In the genomic region with DNA sequence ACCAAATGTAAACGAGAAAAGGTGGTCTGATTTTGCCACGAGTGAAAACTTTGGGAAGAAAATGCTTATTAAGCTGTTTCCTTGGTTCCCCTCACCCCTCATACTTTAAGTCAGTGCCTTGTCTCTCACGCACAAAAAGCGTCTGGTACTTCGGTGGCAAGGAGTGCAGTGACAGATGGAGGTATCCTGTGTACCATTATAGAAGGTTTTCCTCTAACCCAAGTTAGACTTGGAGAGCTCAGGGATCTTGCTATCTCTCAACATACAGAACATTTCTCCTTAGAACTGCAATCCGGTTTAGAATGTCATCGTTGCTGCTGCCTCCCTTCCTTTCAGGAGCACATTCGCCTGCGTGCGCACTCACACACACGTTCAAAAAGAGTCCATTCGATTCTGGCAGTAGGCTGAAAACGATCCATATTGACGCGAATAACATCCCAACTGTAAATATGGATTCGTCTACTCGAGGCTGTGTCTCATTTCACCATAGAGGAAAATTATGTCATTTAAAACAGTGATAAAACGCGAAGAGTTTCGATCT, we compare ENCODE assay signal across 1 cellular context.
A peak's percentile ranks its signal among the peaks of the same experiment; 100 is the strongest.
TF ChIP-seq lines count a peak whose summit lies in the region.

No MANE protein-coding gene starts in this region.

TF ChIP-seq in HepG2, 621 proteins besides CTCF, POLR2A, EP300 and RAD21 (continued from another document and continues in another):
- TF ChIP-seq, protein P1, sequence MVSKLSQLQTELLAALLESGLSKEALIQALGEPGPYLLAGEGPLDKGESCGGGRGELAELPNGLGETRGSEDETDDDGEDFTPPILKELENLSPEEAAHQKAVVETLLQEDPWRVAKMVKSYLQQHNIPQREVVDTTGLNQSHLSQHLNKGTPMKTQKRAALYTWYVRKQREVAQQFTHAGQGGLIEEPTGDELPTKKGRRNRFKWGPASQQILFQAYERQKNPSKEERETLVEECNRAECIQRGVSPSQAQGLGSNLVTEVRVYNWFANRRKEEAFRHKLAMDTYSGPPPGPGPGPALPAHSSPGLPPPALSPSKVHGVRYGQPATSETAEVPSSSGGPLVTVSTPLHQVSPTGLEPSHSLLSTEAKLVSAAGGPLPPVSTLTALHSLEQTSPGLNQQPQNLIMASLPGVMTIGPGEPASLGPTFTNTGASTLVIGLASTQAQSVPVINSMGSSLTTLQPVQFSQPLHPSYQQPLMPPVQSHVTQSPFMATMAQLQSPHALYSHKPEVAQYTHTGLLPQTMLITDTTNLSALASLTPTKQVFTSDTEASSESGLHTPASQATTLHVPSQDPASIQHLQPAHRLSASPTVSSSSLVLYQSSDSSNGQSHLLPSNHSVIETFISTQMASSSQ (IDR thresholded peaks at IDR 0.05; ENCODE audit: low read depth): no peak
- TF ChIP-seq, protein P1 (CRISPR knock-in tag; IDR thresholded peaks at IDR 0.05; ENCODE audit: borderline replicate concordance): no peak
- TF ChIP-seq ZNF292 (CRISPR knock-in tag; IDR thresholded peaks at IDR 0.05; ENCODE audit: borderline replicate concordance, low read depth): no peak
- TF ChIP-seq, protein P2, sequence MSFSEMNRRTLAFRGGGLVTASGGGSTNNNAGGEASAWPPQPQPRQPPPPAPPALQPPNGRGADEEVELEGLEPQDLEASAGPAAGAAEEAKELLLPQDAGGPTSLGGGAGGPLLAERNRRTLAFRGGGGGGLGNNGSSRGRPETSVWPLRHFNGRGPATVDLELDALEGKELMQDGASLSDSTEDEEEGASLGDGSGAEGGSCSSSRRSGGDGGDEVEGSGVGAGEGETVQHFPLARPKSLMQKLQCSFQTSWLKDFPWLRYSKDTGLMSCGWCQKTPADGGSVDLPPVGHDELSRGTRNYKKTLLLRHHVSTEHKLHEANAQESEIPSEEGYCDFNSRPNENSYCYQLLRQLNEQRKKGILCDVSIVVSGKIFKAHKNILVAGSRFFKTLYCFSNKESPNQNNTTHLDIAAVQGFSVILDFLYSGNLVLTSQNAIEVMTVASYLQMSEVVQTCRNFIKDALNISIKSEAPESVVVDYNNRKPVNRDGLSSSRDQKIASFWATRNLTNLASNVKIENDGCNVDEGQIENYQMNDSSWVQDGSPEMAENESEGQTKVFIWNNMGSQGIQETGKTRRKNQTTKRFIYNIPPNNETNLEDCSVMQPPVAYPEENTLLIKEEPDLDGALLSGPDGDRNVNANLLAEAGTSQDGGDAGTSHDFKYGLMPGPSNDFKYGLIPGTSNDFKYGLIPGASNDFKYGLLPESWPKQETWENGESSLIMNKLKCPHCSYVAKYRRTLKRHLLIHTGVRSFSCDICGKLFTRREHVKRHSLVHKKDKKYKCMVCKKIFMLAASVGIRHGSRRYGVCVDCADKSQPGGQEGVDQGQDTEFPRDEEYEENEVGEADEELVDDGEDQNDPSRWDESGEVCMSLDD (CRISPR knock-in tag; IDR thresholded peaks at IDR 0.05; ENCODE audit: borderline replicate concordance): no peak
- TF ChIP-seq, protein P3, sequence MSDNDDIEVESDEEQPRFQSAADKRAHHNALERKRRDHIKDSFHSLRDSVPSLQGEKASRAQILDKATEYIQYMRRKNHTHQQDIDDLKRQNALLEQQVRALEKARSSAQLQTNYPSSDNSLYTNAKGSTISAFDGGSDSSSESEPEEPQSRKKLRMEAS (IDR thresholded peaks at IDR 0.05): peak; percentile 41; the same call in 1 of the 2 replicates
- no peak for TF ChIP-seq CBX5 (CRISPR knock-in tag; IDR thresholded peaks at IDR 0.05; ENCODE audit: borderline replicate concordance)
- no peak for TF ChIP-seq ZNF724P (CRISPR knock-in tag; IDR thresholded peaks at IDR 0.05; ENCODE audit: borderline replicate concordance)
- TF ChIP-seq RORA (CRISPR knock-in tag; IDR thresholded peaks at IDR 0.05): no peak
- TF ChIP-seq, protein P4, sequence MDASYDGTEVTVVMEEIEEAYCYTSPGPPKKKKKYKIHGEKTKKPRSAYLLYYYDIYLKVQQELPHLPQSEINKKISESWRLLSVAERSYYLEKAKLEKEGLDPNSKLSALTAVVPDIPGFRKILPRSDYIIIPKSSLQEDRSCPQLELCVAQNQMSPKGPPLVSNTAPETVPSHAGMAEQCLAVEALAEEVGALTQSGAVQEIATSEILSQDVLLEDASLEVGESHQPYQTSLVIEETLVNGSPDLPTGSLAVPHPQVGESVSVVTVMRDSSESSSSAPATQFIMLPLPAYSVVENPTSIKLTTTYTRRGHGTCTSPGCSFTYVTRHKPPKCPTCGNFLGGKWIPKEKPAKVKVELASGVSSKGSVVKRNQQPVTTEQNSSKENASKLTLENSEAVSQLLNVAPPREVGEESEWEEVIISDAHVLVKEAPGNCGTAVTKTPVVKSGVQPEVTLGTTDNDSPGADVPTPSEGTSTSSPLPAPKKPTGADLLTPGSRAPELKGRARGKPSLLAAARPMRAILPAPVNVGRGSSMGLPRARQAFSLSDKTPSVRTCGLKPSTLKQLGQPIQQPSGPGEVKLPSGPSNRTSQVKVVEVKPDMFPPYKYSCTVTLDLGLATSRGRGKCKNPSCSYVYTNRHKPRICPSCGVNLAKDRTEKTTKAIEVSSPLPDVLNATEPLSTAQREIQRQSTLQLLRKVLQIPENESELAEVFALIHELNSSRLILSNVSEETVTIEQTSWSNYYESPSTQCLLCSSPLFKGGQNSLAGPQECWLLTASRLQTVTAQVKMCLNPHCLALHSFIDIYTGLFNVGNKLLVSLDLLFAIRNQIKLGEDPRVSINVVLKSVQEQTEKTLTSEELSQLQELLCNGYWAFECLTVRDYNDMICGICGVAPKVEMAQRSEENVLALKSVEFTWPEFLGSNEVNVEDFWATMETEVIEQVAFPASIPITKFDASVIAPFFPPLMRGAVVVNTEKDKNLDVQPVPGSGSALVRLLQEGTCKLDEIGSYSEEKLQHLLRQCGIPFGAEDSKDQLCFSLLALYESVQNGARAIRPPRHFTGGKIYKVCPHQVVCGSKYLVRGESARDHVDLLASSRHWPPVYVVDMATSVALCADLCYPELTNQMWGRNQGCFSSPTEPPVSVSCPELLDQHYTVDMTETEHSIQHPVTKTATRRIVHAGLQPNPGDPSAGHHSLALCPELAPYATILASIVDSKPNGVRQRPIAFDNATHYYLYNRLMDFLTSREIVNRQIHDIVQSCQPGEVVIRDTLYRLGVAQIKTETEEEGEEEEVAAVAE (CRISPR knock-in tag; IDR thresholded peaks at IDR 0.05; ENCODE audit: borderline replicate concordance): no peak
- TF ChIP-seq GATAD2A (CRISPR knock-in tag; IDR thresholded peaks at IDR 0.05): no peak
- TF ChIP-seq, protein P5, sequence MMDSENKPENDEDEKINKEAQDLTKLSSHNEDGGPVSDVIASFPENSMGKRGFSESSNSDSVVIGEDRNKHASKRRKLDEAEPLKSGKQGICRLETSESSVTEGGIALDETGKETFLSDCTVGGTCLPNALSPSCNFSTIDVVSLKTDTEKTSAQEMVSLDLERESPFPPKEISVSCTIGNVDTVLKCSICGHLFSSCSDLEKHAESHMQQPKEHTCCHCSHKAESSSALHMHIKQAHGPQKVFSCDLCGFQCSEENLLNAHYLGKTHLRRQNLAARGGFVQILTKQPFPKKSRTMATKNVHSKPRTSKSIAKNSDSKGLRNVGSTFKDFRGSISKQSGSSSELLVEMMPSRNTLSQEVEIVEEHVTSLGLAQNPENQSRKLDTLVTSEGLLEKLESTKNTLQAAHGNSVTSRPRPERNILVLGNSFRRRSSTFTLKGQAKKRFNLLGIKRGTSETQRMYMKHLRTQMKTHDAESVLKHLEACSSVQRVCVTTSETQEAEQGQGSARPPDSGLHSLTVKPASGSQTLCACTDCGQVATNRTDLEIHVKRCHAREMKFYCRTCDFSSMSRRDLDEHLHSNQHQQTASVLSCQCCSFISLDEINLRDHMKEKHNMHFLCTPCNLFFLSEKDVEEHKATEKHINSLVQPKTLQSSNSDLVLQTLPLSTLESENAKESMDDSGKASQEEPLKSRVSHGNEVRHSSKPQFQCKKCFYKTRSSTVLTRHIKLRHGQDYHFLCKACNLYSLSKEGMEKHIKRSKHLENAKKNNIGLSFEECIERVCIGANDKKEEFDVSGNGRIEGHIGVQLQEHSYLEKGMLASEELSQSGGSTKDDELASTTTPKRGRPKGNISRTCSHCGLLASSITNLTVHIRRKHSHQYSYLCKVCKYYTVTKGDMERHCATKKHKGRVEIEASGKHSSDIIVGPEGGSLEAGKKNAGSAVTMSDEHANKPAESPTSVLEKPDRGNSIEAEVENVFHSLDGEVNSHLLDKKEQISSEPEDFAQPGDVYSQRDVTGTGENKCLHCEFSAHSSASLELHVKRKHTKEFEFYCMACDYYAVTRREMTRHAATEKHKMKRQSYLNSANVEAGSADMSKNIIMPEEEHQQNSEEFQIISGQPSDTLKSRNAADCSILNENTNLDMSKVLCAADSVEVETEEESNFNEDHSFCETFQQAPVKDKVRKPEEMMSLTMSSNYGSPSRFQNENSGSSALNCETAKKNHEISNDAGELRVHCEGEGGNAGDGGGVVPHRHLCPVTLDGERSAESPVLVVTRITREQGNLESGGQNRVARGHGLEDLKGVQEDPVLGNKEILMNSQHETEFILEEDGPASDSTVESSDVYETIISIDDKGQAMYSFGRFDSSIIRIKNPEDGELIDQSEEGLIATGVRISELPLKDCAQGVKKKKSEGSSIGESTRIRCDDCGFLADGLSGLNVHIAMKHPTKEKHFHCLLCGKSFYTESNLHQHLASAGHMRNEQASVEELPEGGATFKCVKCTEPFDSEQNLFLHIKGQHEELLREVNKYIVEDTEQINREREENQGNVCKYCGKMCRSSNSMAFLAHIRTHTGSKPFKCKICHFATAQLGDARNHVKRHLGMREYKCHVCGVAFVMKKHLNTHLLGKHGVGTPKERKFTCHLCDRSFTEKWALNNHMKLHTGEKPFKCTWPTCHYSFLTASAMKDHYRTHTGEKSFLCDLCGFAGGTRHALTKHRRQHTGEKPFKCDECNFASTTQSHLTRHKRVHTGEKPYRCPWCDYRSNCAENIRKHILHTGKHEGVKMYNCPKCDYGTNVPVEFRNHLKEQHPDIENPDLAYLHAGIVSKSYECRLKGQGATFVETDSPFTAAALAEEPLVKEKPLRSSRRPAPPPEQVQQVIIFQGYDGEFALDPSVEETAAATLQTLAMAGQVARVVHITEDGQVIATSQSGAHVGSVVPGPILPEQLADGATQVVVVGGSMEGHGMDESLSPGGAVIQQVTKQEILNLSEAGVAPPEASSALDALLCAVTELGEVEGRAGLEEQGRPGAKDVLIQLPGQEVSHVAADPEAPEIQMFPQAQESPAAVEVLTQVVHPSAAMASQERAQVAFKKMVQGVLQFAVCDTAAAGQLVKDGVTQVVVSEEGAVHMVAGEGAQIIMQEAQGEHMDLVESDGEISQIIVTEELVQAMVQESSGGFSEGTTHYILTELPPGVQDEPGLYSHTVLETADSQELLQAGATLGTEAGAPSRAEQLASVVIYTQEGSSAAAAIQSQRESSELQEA (CRISPR knock-in tag; IDR thresholded peaks at IDR 0.05; ENCODE audit: not compliant biosample characterization): no peak
- no peak for TF ChIP-seq SALL2 (CRISPR knock-in tag; IDR thresholded peaks at IDR 0.05)
- no peak for TF ChIP-seq ZNF501 (CRISPR knock-in tag; IDR thresholded peaks at IDR 0.05)
- no peak for TF ChIP-seq ZNF605 (CRISPR knock-in tag; IDR thresholded peaks at IDR 0.05)
- TF ChIP-seq, protein P6, sequence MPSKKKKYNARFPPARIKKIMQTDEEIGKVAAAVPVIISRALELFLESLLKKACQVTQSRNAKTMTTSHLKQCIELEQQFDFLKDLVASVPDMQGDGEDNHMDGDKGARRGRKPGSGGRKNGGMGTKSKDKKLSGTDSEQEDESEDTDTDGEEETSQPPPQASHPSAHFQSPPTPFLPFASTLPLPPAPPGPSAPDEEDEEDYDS (CRISPR knock-in tag; IDR thresholded peaks at IDR 0.05): 0 out of 2 replicates have a peak, but pooled peaks have one; percentile 13
- TF ChIP-seq TP53 (CRISPR knock-in tag; conservative IDR thresholded peaks at IDR 0.05): no peak
- TF ChIP-seq, protein P7, sequence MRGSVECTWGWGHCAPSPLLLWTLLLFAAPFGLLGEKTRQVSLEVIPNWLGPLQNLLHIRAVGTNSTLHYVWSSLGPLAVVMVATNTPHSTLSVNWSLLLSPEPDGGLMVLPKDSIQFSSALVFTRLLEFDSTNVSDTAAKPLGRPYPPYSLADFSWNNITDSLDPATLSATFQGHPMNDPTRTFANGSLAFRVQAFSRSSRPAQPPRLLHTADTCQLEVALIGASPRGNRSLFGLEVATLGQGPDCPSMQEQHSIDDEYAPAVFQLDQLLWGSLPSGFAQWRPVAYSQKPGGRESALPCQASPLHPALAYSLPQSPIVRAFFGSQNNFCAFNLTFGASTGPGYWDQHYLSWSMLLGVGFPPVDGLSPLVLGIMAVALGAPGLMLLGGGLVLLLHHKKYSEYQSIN (CRISPR knock-in tag; IDR thresholded peaks at IDR 0.05; ENCODE audit: borderline replicate concordance): no peak
- 0 out of 2 replicates have a peak, but pooled peaks have one; percentile 18 for TF ChIP-seq MED1 (CRISPR knock-in tag; IDR thresholded peaks at IDR 0.05)
- 0 out of 2 replicates have a peak, but pooled peaks have one; percentile 23 for TF ChIP-seq ZSCAN29 (CRISPR knock-in tag; conservative IDR thresholded peaks at IDR 0.05)
- TF ChIP-seq SAP130 (CRISPR knock-in tag; IDR thresholded peaks at IDR 0.05; ENCODE audit: low read depth): 0 out of 2 replicates have a peak, but pooled peaks have one; percentile 36
